Comparison of ENCODE assay signal across 13 cellular contexts in the genomic region with DNA sequence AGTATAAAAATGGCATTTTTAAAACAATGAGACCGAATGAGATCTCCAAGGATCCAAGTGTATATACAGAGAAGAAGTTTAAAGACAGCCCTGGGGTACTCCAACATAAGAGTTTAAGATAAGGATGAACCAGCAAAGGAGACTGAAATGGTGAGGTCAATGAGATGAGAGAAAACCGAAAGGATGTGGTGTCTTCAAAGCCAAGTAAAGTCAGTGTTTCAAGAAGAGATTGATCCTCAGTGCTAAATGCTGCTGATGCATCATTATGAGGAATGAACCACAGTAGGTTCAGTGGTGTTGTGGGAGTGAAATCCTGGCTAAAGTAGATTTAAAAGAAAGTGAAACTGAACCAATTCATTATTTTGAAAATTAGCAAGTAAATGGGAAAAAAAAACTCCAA.
"Had no signal": no experiment of that assay in that cellular context is flagged by ENCODE, and none has a peak within 500 bp of the region (broad histone marks: within the 10 kb centered on the region; RNA-seq: fewer than 3 reads in every experiment).

No MANE protein-coding gene starts in this region.

- H3K9me3 Mint-ChIP-seq: dendritic cell treated with granulocyte-macrophage colony-stimulating factor and Interleukin-4, amounts not matched to agents 40 ng/mL and 50 ng/mL, for 4 days; nephron had no signal

- H3K4me3 Mint-ChIP-seq: dendritic cell treated with granulocyte-macrophage colony-stimulating factor and Interleukin-4, amounts not matched to agents 40 ng/mL and 50 ng/mL, for 4 days; nephron had no signal

- H3K36me3 ChIP-seq: heart left ventricle, neutrophil, ovary, prostate gland had no signal

- H3K4me3 ChIP-seq: heart left ventricle, ovary, prostate gland had no signal

- FAIRE-seq: endometrium, islet of Langerhans had no signal

- H3K27me3 ChIP-seq: heart left ventricle, ovary had no signal

- H3K27ac Mint-ChIP-seq: dendritic cell treated with granulocyte-macrophage colony-stimulating factor and Interleukin-4, amounts not matched to agents 40 ng/mL and 50 ng/mL, for 4 days; nephron had no signal

- H3K9me3 ChIP-seq: heart left ventricle, neutrophil, ovary, prostate gland had no signal

- ATAC-seq: heart left ventricle had no signal

- H3K4me1 Mint-ChIP-seq: nephron had no signal

- DNase-seq: activated CD4-positive, CD25-positive, alpha-beta regulatory T cell; effector CD4-positive, alpha-beta T cell; heart left ventricle; midbrain; ovary; stimulated activated CD4-positive, alpha-beta T cell treated with anti-CD3 and anti-CD28 coated beads, Interleukin-2, amount 100 ng/mL, for 48 hours; T1000 had no signal

- H3K4me1 ChIP-seq: heart left ventricle, prostate gland had no signal

- H3K27ac ChIP-seq: heart left ventricle, neutrophil, ovary, prostate gland had no signal
